ENCODE assay signal across 18 cellular contexts in genomic region chr21:35297665-35298064, GRCh38.
DNase-seq lines count a peak whose midpoint lies in the region; ATAC-seq and TF ChIP-seq lines count a peak whose summit lies in the region.
"Had no signal": no experiment of that assay in that cellular context is flagged by ENCODE, and none has a peak within 500 bp of the region (broad histone marks: within the 10 kb centered on the region; RNA-seq: fewer than 3 reads in every experiment).

No MANE protein-coding gene starts in this region.

- H3K18ac ChIP-seq in mesendoderm (ENCODE audit: low read length) = no peak overlapping the region

- H2BK15ac ChIP-seq in mesendoderm (replicated peaks; ENCODE audit: low read depth) = no peak overlapping the region

- H2BK120ac ChIP-seq in mesendoderm (ENCODE audit: low read depth, low read length) = no peak overlapping the region

- H2BK5ac ChIP-seq in mesendoderm (ENCODE audit: low read length) = no peak overlapping the region

- H3K36me3 ChIP-seq in mesendoderm (ENCODE audit: control insufficient read depth, insufficient read depth, low read length) = no peaks in the 10 kb centered on the region
- no peaks in the 10 kb centered on the region for H3K36me3 ChIP-seq in upper lobe of right lung
- H3K36me3 ChIP-seq: BLaER1, HAP-1 had no signal

- H3K9ac ChIP-seq in mesendoderm (ENCODE audit: low read length) = no peak overlapping the region
- H3K9ac ChIP-seq: BLaER1 had no signal

- ATAC-seq in activated CD4-positive, alpha-beta T cell treated with anti-CD3 and anti-CD28 coated beads for 36 hours = no peak
- ATAC-seq in WTC11 = no peak
- peak; percentile 19 for ATAC-seq in upper lobe of right lung
- ATAC-seq: A549, HepG2 had no signal

- WGBS in mesendoderm (ENCODE audit: extremely low coverage, insufficient coverage, low lambda C conversion rate) = 100% methylated on average over 1 of the region's 4 CpGs

- H3K27ac ChIP-seq in mesendoderm (ENCODE audit: low read depth, low read length) (no peak overlapping the region), upper lobe of right lung (no peak overlapping the region)
- H3K27ac ChIP-seq: 22Rv1, A549, BLaER1 had no signal

- H3K4me1 Mint-ChIP-seq in activated CD4-positive, alpha-beta T cell treated with anti-CD3 and anti-CD28 coated beads for 36 hours = peaks cover 17% of the 10 kb centered on the region
- peaks cover 16% of the 10 kb centered on the region for H3K4me1 Mint-ChIP-seq in WTC11

- peaks cover 2% of the 10 kb centered on the region for H3K36me3 Mint-ChIP-seq in activated CD4-positive, alpha-beta T cell treated with anti-CD3 and anti-CD28 coated beads for 36 hours (ENCODE audit: low read depth)
- H3K36me3 Mint-ChIP-seq in WTC11 = no peaks in the 10 kb centered on the region
- H3K36me3 Mint-ChIP-seq: CD14-positive monocyte; CD4-positive, alpha-beta memory T cell had no signal

- POLR2A ChIA-PET in activated CD4-positive, alpha-beta T cell treated with anti-CD3 and anti-CD28 coated beads for 36 hours (lab: Charles Lee) = no interaction called here
- POLR2A ChIA-PET in WTC11 (lab: Charles Lee) = no interaction called here

- no peak overlapping the region for H3K4ac ChIP-seq in mesendoderm (ENCODE audit: low read depth, low read length)

- H4K8ac ChIP-seq in mesendoderm (ENCODE audit: low read depth, low read length) = no peak overlapping the region

- no peaks in the 10 kb centered on the region for H3K9me3 ChIP-seq in upper lobe of right lung
- H3K9me3 ChIP-seq: A549, HAP-1 had no signal

- peak; percentile 7 for DNase-seq in activated CD4-positive, alpha-beta T cell treated with anti-CD3 and anti-CD28 coated beads for 36 hours
- DNase-seq in activated CD4-positive, alpha-beta T cell treated with anti-CD3 and anti-CD28 coated beads, Interleukin-2, amount 50 U/mL, for 48 hours = no peak
- DNase-seq in WTC11 (ENCODE audit: low spot score) (no peak), mesendoderm (no peak), upper lobe of right lung (no peak), SK-N-DZ (ENCODE audit: low spot score) (no peak), posterior vena cava (ENCODE audit: low spot score) (no peak)
- DNase-seq in activated CD4-positive, CD25-positive, alpha-beta regulatory T cell treated with anti-CD3 and anti-CD28 coated beads, Interleukin-2, amount 50 U/mL, for 72 hours = no peak
- DNase-seq: CD4-positive, alpha-beta memory T cell; DMS153; DMS79 treated with DMSO at 0.1 percent for 48 hours; GF-D8 had no signal

- intact Hi-C loops in activated CD4-positive, alpha-beta T cell treated with anti-CD3 and anti-CD28 coated beads for 36 hours (cut with DNase I, micrococcal nuclease) = no loop called here
- intact Hi-C loops in upper lobe of right lung (cut with DNase I) = no loop called here
- intact Hi-C loops in posterior vena cava (cut with DNase I) = no loop called here

- no peak overlapping the region for H3K56ac ChIP-seq in mesendoderm (ENCODE audit: low read length)

- H3K4me3 Mint-ChIP-seq in activated CD4-positive, alpha-beta T cell treated with anti-CD3 and anti-CD28 coated beads for 36 hours = no peak overlapping the region
- H3K4me3 Mint-ChIP-seq in WTC11 = no peak overlapping the region
- H3K4me3 Mint-ChIP-seq: CD14-positive monocyte; CD4-positive, alpha-beta memory T cell had no signal

- H3K9me3 Mint-ChIP-seq in activated CD4-positive, alpha-beta T cell treated with anti-CD3 and anti-CD28 coated beads for 36 hours (ENCODE audit: low read depth) = peaks cover 1% of the 10 kb centered on the region
- peaks cover 4% of the 10 kb centered on the region for H3K9me3 Mint-ChIP-seq in WTC11

- H4K5ac ChIP-seq in mesendoderm (ENCODE audit: low read length) = no peak overlapping the region

- H3K4me3 ChIP-seq in mesendoderm (ENCODE audit: low read length) = no peak overlapping the region
- H3K4me3 ChIP-seq in upper lobe of right lung = no peak overlapping the region
- H3K4me3 ChIP-seq: A549, BLaER1, HAP-1 had no signal

- H3K4me2 ChIP-seq in mesendoderm (ENCODE audit: low read length) = no peak overlapping the region
- H3K4me2 ChIP-seq: A549, BLaER1 had no signal

- peak overlapping the region; percentile 19 for H2AK5ac ChIP-seq in mesendoderm (ENCODE audit: low read length)

- CTCF ChIA-PET in activated CD4-positive, alpha-beta T cell treated with anti-CD3 and anti-CD28 coated beads for 36 hours (lab: Charles Lee) = no interaction called here
- CTCF ChIA-PET in WTC11 (lab: Charles Lee) = no interaction called here

- no peak for TF ChIP-seq CTCF in WTC11 (IDR thresholded peaks at IDR 0.05)
- no peak for TF ChIP-seq CTCF in upper lobe of right lung (IDR thresholded peaks at IDR 0.05)

- H3K79me1 ChIP-seq in mesendoderm (ENCODE audit: low read length) = no peaks in the 10 kb centered on the region

- peaks cover 5% of the 10 kb centered on the region for H3K27me3 Mint-ChIP-seq in activated CD4-positive, alpha-beta T cell treated with anti-CD3 and anti-CD28 coated beads for 36 hours
- no peaks in the 10 kb centered on the region for H3K27me3 Mint-ChIP-seq in WTC11 (ENCODE audit: low read depth)
- H3K27me3 Mint-ChIP-seq: CD4-positive, alpha-beta memory T cell had no signal

- H3K27me3 ChIP-seq in mesendoderm (ENCODE audit: insufficient read depth, low read length, poor library complexity) = no peaks in the 10 kb centered on the region
- H3K27me3 ChIP-seq in upper lobe of right lung = no peaks in the 10 kb centered on the region
- H3K27me3 ChIP-seq: BLaER1 had no signal

- peak overlapping the region; percentile 32 for H3K27ac Mint-ChIP-seq in activated CD4-positive, alpha-beta T cell treated with anti-CD3 and anti-CD28 coated beads for 36 hours
- H3K27ac Mint-ChIP-seq in WTC11 = peak overlapping the region; percentile 14; the same call in 1 of the 2 replicates
- H3K27ac Mint-ChIP-seq: CD4-positive, alpha-beta memory T cell had no signal

- H3K4me1 ChIP-seq in mesendoderm (ENCODE audit: control insufficient read depth, low read depth, low read length) (peaks cover 7% of the 10 kb centered on the region), upper lobe of right lung (no peaks in the 10 kb centered on the region)
- H3K4me1 ChIP-seq: HAP-1 had no signal

- no peaks in the 10 kb centered on the region for H3K79me2 ChIP-seq in mesendoderm (ENCODE audit: control insufficient read depth, insufficient read depth, low read length)

- H3K23ac ChIP-seq in mesendoderm (ENCODE audit: low read length) = no peak overlapping the region

TF ChIP-seq in WTC11, 78 proteins besides CTCF, POLR2A, EP300 and RAD21:
- no peak for TF ChIP-seq ESRRA (CRISPR knock-in tag; IDR thresholded peaks at IDR 0.05; ENCODE audit: borderline replicate concordance)
- TF ChIP-seq ZNF263 (CRISPR knock-in tag; IDR thresholded peaks at IDR 0.05; ENCODE audit: low read depth) = no peak
- no peak for TF ChIP-seq HMGXB4 (CRISPR knock-in tag; IDR thresholded peaks at IDR 0.05)
- TF ChIP-seq TCF7 (CRISPR knock-in tag; IDR thresholded peaks at IDR 0.05; ENCODE audit: low read depth) = no peak
- TF ChIP-seq NR2C2 (CRISPR knock-in tag; IDR thresholded peaks at IDR 0.05) = no peak
- TF ChIP-seq ZBTB43 (CRISPR knock-in tag; IDR thresholded peaks at IDR 0.05) = no peak
- no peak for TF ChIP-seq ZNF138 (CRISPR knock-in tag; conservative IDR thresholded peaks at IDR 0.05)
- TF ChIP-seq SMAD4 (CRISPR knock-in tag; IDR thresholded peaks at IDR 0.05) = no peak
